9 cellular contexts compared by ENCODE assay signal in genomic region chr11:19577849-19578619, GRCh38.
DNase-seq lines count a peak whose midpoint lies in the region; ATAC-seq and TF ChIP-seq lines count a peak whose summit lies in the region.
"Had no signal": no experiment of that assay in that cellular context is flagged by ENCODE, and none has a peak within 500 bp of the region (broad histone marks: within the 10 kb centered on the region; RNA-seq: fewer than 3 reads in every experiment).

No MANE protein-coding gene starts in this region.

- H3K36me3 ChIP-seq in right atrium auricular region: no peaks in the 10 kb centered on the region

- H3K9me3 ChIP-seq in right atrium auricular region: no peaks in the 10 kb centered on the region

- TF ChIP-seq CTCF in right atrium auricular region (IDR thresholded peaks at IDR 0.05): no peak

- DNase-seq in DMS153 (lab: John Stamatoyannopoulos, UW): peak; percentile 65
- no peak for DNase-seq in right atrium auricular region (ENCODE audit: low spot score)
- peak; percentile 73 for DNase-seq in putamen (ENCODE audit: low spot score)
- DNase-seq in NCI-H1105 (lab: John Stamatoyannopoulos, UW): no peak
- no peak for DNase-seq in GF-D8 (lab: John Stamatoyannopoulos, UW)
- DNase-seq: DMS79 had no signal

- H3K4me1 ChIP-seq in right atrium auricular region: peaks cover 0 to 60% of the 10 kb centered on the region in 2 donors

- H3K27me3 ChIP-seq in right atrium auricular region: no peaks in the 10 kb centered on the region

- peak overlapping the region; percentile 82 for H3K27ac ChIP-seq in angular gyrus (ENCODE audit: low read depth, low read length)
- H3K27ac ChIP-seq in right atrium auricular region: peak overlapping the region; percentile 75 to 82

- no peak overlapping the region for H3K4me3 ChIP-seq in right atrium auricular region

- no peak for ATAC-seq in GM21447 (IDR thresholded peaks at IDR 0.05; ENCODE audit: unreplicated experiment)
- ATAC-seq in HG03457 (IDR thresholded peaks at IDR 0.05; ENCODE audit: unreplicated experiment): no peak

Comparison
In these comparisons a context has a peak if more than half of its experiments do, and no peak if none do; other contexts are left out.
1. DNase-seq: peak in DMS153 (single experiment) and putamen (single experiment); none in right atrium auricular region (single experiment), NCI-H1105 (single experiment) and GF-D8 (single experiment).